Comparison of ENCODE assay signal across 8 cellular contexts in the genomic region with DNA sequence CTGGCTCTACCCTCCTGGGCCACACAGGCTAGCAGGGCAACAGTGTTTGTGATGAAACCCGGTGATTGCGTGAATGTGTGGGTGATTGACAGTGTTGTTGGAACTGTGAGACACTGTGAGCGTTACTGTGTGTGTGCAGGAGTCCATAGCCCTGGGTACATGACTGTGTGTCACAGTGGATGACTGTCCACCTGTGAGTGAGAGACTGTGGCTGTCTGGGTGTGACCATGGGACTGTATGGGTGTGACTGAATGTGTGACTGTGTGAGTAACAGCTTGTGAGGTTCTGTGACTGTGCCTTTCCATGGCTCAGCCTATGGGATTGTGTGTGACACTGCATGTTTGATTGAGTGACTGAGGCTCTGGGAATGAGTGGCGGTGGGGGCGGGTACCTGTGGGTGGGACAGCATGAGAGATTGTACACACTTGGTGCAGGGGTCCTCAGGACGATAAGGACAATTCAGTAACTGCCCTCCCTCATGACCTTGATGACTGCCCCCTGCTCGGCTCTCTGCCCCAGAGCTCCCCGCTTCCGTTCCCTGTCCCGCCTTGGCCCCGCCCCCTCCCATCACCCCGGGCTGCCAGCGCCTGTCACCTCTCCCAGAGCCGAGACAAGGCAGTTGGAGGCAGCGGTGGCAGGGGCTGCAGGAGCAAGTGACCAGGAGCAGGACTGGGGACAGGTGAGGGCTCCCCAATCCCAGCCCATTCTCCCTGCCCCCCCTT. TPM values are rescaled to one million over a fixed set of nuclear protein-coding genes. Genes with fewer than 3 reads are reported as not detected.
A peak's percentile ranks its signal among the peaks of the same experiment; 100 is the strongest.
DNase-seq lines count a peak whose midpoint lies in the region; ATAC-seq and TF ChIP-seq lines count a peak whose summit lies in the region.

A gene with protein sequence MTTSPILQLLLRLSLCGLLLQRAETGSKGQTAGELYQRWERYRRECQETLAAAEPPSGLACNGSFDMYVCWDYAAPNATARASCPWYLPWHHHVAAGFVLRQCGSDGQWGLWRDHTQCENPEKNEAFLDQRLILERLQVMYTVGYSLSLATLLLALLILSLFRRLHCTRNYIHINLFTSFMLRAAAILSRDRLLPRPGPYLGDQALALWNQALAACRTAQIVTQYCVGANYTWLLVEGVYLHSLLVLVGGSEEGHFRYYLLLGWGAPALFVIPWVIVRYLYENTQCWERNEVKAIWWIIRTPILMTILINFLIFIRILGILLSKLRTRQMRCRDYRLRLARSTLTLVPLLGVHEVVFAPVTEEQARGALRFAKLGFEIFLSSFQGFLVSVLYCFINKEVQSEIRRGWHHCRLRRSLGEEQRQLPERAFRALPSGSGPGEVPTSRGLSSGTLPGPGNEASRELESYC (plus strand): TSS at position 602 of the 722 bp plus-strand sequence. CDS start 1,300 bp downstream, outside the sequence.

- H3K9me3 ChIP-seq in duodenal mucosa (ENCODE audit: control insufficient read depth in 1 of 2, low read length in 2 of 2) (no peaks in the 10 kb centered on the region), mucosa of descending colon (no peaks in the 10 kb centered on the region)

- H3K9me3 Mint-ChIP-seq in stimulated activated naive CD8-positive, alpha-beta T cell treated with anti-CD3 and anti-CD28 coated beads, Interleukin-15, amount 100 ng/mL, for 72 hours: no peaks in the 10 kb centered on the region

- H3K4me1 ChIP-seq in duodenal mucosa (ENCODE audit: control insufficient read depth in 1 of 2, insufficient read depth in 2 of 2, low read length in 2 of 2) (peaks cover 11 to 28% of the 10 kb centered on the region in 2 donors), mucosa of descending colon (ENCODE audit: low read depth) (peaks cover 21% of the 10 kb centered on the region)

- no peaks in the 10 kb centered on the region for H3K36me3 ChIP-seq in duodenal mucosa (ENCODE audit: control insufficient read depth in 1 of 2, insufficient read depth in 2 of 2, low read length in 2 of 2)
- H3K36me3 ChIP-seq in mucosa of descending colon (ENCODE audit: low read depth): no peaks in the 10 kb centered on the region

- TF ChIP-seq CTCF in GM13976 (IDR thresholded peaks at IDR 0.05; ENCODE audit: borderline replicate concordance, control extremely low read depth, extremely low read depth, insufficient read depth, missing control alignments) (no peak), mucosa of descending colon (IDR thresholded peaks at IDR 0.05) (no peak)

- H3K4me3 ChIP-seq in duodenal mucosa (ENCODE audit: low read depth in 1 of 2, low read length in 2 of 2) (peak within 1 kb of the TSS; percentile 63 to 71), mucosa of descending colon (no peak within 1 kb of the TSS)

- H3K4me3 Mint-ChIP-seq in stimulated activated naive CD8-positive, alpha-beta T cell treated with anti-CD3 and anti-CD28 coated beads, Interleukin-15, amount 100 ng/mL, for 72 hours: peak within 1 kb of the TSS; percentile 86 to 90

- in situ Hi-C loops in GM13976 (cut with MboI; ENCODE audit: low sequenced_read_pairs, unreplicated experiment): no loop called here

- DNase-seq in GM13976 (ENCODE audit: low spot score) (peak; percentile 83), MV-4-11 (lab: John Stamatoyannopoulos, UW) (peak; percentile 74), mucosa of descending colon (peak; percentile 78 to 87 (median 87)), NCI-H226 (no peak)
- DNase-seq in activated CD4-positive, alpha-beta T cell treated with anti-CD3 and anti-CD28 coated beads for 24 hours (ENCODE audit: low read depth in 2 of 2): peak; percentile 43 to 67
- DNase-seq in stimulated activated naive CD8-positive, alpha-beta T cell treated with anti-CD3 and anti-CD28 coated beads, Interleukin-15, amount 100 ng/mL, for 72 hours: peak in 1 of 2 donors; percentile 68

- H3K27me3 ChIP-seq in duodenal mucosa (ENCODE audit: control insufficient read depth in 1 of 2, insufficient read depth in 2 of 2, low read length in 2 of 2): peaks cover 22 to 30% of the 10 kb centered on the region in 2 donors

- peaks cover 24% of the 10 kb centered on the region for H3K27me3 Mint-ChIP-seq in stimulated activated naive CD8-positive, alpha-beta T cell treated with anti-CD3 and anti-CD28 coated beads, Interleukin-15, amount 100 ng/mL, for 72 hours

- ATAC-seq in mucosa of descending colon: peak; percentile 67
- peak; percentile 85 for ATAC-seq in stimulated activated naive CD8-positive, alpha-beta T cell treated with anti-CD3 and anti-CD28 coated beads, Interleukin-15, amount 100 ng/mL, for 72 hours
- no peak for ATAC-seq in GM21423 (IDR thresholded peaks at IDR 0.05; ENCODE audit: unreplicated experiment)

- H3K27ac Mint-ChIP-seq in stimulated activated naive CD8-positive, alpha-beta T cell treated with anti-CD3 and anti-CD28 coated beads, Interleukin-15, amount 100 ng/mL, for 72 hours: peak within 1 kb of the TSS; percentile 74 to 83

- no peak within 1 kb of the TSS for H3K27ac ChIP-seq in duodenal mucosa (ENCODE audit: low read depth, low read length)

- H3K4me1 Mint-ChIP-seq in stimulated activated naive CD8-positive, alpha-beta T cell treated with anti-CD3 and anti-CD28 coated beads, Interleukin-15, amount 100 ng/mL, for 72 hours: peaks cover 40% of the 10 kb centered on the region

- peak within 1 kb of the TSS; percentile 54 to 65 for H3K9ac ChIP-seq in duodenal mucosa (ENCODE audit: low read depth in 1 of 2, low read length in 2 of 2)

- intact Hi-C loops in mucosa of descending colon (cut with DNase I, micrococcal nuclease): no loop called here

RNA-seq across cellular contexts. Expression of the gene that starts here (rescaled TPM):
- total RNA-seq in mucosa of descending colon: 10 to 100 TPM in 2 of 3 donors, 1 to 10 TPM in 1; 6.8 to 19.4 (median 14.2) TPM
